In genomic region chr2:214220251-214220650, GRCh38 we compare ENCODE assay signal across 27 cellular contexts.
"Had no signal": no experiment of that assay in that cellular context is flagged by ENCODE, and none has a peak within 500 bp of the region (broad histone marks: within the 10 kb centered on the region; RNA-seq: fewer than 3 reads in every experiment).

No MANE protein-coding gene starts in this region.

- DNase-seq: activated B cell treated with CpG ODN at 0.5 μM for 24 hours; activated CD4-positive, alpha-beta memory T cell treated with anti-CD3 and anti-CD28 coated beads, Interleukin-2, amount 10 ng/mL, durations not matched to agents 7 days and 5 days; activated CD4-positive, alpha-beta T cell treated with anti-CD3 and anti-CD28 coated beads for 4 hours; activated CD4-positive, alpha-beta T cell treated with anti-CD3 and anti-CD28 coated beads, Interleukin-2, amount 10 ng/mL, durations not matched to agents 24 days and 14 days; activated CD4-positive, alpha-beta T cell treated with anti-CD3 and anti-CD28 coated beads, Interleukin-2, amount 50 U/mL, for 48 hours; activated CD4-positive, CD25-positive, alpha-beta regulatory T cell treated with anti-CD3 and anti-CD28 coated beads, Interleukin-2, amount 50 U/mL, for 72 hours; activated CD8-positive, alpha-beta memory T cell treated with anti-CD3 and anti-CD28 coated beads for 24 hours; activated CD8-positive, alpha-beta memory T cell treated with anti-CD3 and anti-CD28 coated beads, Interleukin-2, amount 10 ng/mL, durations not matched to agents 7 days and 5 days; activated CD8-positive, alpha-beta memory T cell treated with anti-CD3 and anti-CD28 coated beads, Interleukin-2, amount 50 U/mL, for 48 hours; activated CD8-positive, alpha-beta T cell treated with anti-CD3 and anti-CD28 coated beads, Interleukin-2, amount 10 ng/mL, durations not matched to agents 7 days and 5 days; activated effector memory CD4-positive, alpha-beta T cell treated with Interleukin-2 at 50 U/mL for 16 hours; activated gamma-delta T cell; activated naive CD4-positive, alpha-beta T cell treated with anti-CD3 and anti-CD28 coated beads, Interleukin-2, amount 10 ng/mL, durations not matched to agents 7 days and 5 days; activated naive CD4-positive, alpha-beta T cell treated with Interleukin-2 at 50 U/mL for 16 hours; activated naive CD8-positive, alpha-beta T cell treated with anti-CD3 and anti-CD28 coated beads, Interleukin-2, amount 10 ng/mL, durations not matched to agents 7 days and 5 days; activated naive CD8-positive, alpha-beta T cell treated with anti-CD3 and anti-CD28 coated beads, Interleukin-2, amount 50 U/mL, for 24 hours; activated T-cell treated with anti-CD3 and anti-CD28 coated beads, Interleukin-2, amount 50 U/mL, for 24 hours; activated T-cell treated with anti-CD3 and anti-CD28 coated beads, Interleukin-2, amount 50 U/mL, for 48 hours; amygdala; anterior cingulate cortex; central memory CD4-positive, alpha-beta T cell; T-helper 1 cell; T-helper 2 cell; T-helper 9 cell had no signal

- H3K27ac ChIP-seq: ascending aorta, breast epithelium, VCaP had no signal

- H3K4me1 ChIP-seq: ascending aorta, breast epithelium had no signal

- H3K9me3 ChIP-seq: ascending aorta, breast epithelium had no signal

- H3K36me3 ChIP-seq: ascending aorta, breast epithelium had no signal

- ATAC-seq: activated CD8-positive, alpha-beta memory T cell treated with anti-CD3 and anti-CD28 coated beads, Interleukin-2, amount 10 ng/mL, durations not matched to agents 7 days and 5 days; activated CD8-positive, alpha-beta T cell treated with anti-CD3 and anti-CD28 coated beads, Interleukin-2, amount 10 ng/mL, durations not matched to agents 7 days and 5 days; activated naive CD8-positive, alpha-beta T cell treated with anti-CD3 and anti-CD28 coated beads, Interleukin-2, amount 50 U/mL, for 24 hours had no signal

- H3K27me3 ChIP-seq: ascending aorta, breast epithelium had no signal

- H3K4me3 ChIP-seq: ascending aorta, breast epithelium had no signal
